1 cellular context compared by ENCODE assay signal in the genomic region with DNA sequence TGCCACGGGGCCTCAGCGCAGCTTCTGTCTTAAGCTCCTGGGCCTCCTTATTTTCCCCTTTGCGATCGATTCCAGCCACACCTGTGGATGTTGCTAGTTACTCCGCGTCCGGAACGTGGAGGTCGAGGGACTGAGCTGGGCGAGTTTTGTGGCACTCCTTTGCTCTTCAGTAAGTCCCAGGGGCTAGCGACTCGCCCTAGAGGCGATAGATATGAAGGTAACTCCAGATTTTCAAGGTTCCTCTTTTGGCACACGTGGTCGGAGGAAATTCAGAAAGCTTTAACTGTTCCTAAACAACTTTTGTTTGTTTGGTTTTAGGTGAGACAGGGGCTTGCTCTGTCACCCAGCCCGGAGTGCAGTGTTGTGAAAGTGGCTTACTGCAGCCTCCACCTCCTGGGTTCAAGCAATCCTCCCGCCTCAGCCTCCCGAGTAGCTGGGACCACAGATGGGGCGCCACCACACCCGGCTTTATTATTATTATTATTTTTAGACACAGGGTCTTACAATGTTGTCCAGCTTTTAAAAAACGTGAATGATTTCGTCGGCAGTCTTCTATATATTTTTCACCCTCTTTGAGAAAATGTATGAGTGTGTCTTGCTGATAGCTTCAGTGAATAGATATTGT.
A peak's percentile ranks its signal among the peaks of the same experiment; 100 is the strongest.
TF ChIP-seq lines count a peak whose summit lies in the region.

No MANE protein-coding gene starts in this region.

TF ChIP-seq in K562, 482 proteins besides CTCF, POLR2A, EP300 and RAD21 (continued from another document):
- TF ChIP-seq HDAC2 (IDR thresholded peaks at IDR 0.05) (0 out of 2 replicates have a peak, but pooled peaks have one; percentile 18), GTF2F1 (IDR thresholded peaks at IDR 0.05; ENCODE audit: low read depth, low read length) (no peak), ZNF551 (CRISPR knock-in tag; IDR thresholded peaks at IDR 0.05) (no peak), RCOR1 (IDR thresholded peaks at IDR 0.05; ENCODE audit: borderline replicate concordance in 1 of 2, low read depth in 2 of 2, low read length in 2 of 2) (peak in 1 of 2 experiments; percentile 33; a peak in 1 of 4 replicates), CBX1 (IDR thresholded peaks at IDR 0.05; ENCODE audit: low read depth) (peak; percentile 80; the same call in 1 of the 2 replicates), TCF7L2 (IDR thresholded peaks at IDR 0.05; ENCODE audit: low read depth, low read length) (no peak), CHD4 (IDR thresholded peaks at IDR 0.05; ENCODE audit: insufficient read depth, insufficient replicate concordance, low read depth, low read length, poor library complexity, severe bottlenecking) (peak; percentile 42), PHB2 (IDR thresholded peaks at IDR 0.05; ENCODE audit: low read depth) (no peak), TARDBP (IDR thresholded peaks at IDR 0.05) (no peak), CREBBP (IDR thresholded peaks at IDR 0.05; ENCODE audit: low read depth, low read length) (no peak), ADNP (tag; IDR thresholded peaks at IDR 0.05) (peak; percentile 60), DNMT1 (IDR thresholded peaks at IDR 0.05) (no peak), RBM25 (IDR thresholded peaks at IDR 0.05; ENCODE audit: low read depth, low read length, severe bottlenecking) (peak; percentile 43), BCOR (IDR thresholded peaks at IDR 0.05) (peak; percentile 91), ZNF707 (CRISPR knock-in tag; conservative IDR thresholded peaks at IDR 0.05) (no peak), IRF2 (CRISPR knock-in tag; IDR thresholded peaks at IDR 0.05) (no peak), HOXB6 (CRISPR knock-in tag; IDR thresholded peaks at IDR 0.05; ENCODE audit: borderline replicate concordance) (no peak), FOXA3 (CRISPR knock-in tag; conservative IDR thresholded peaks at IDR 0.05 in 1 of 2, IDR thresholded peaks at IDR 0.05 in 1 of 2) (no peak), ILF3 (IDR thresholded peaks at IDR 0.05; ENCODE audit: borderline replicate concordance) (no peak), CHD1 (IDR thresholded peaks at IDR 0.05; ENCODE audit: low read length) (no peak), KDM1A (IDR thresholded peaks at IDR 0.05) (peak; percentile 33 to 83; a peak in 2 of 4 replicates), MYC (IDR thresholded peaks at IDR 0.05; ENCODE audit: low read depth, low read length) (peak; percentile 69; the same call in 1 of the 2 replicates), MYC (CRISPR knock-in tag; IDR thresholded peaks at IDR 0.05; ENCODE audit: borderline replicate concordance, low read depth) (no peak), ZNF121 (CRISPR knock-in tag; conservative IDR thresholded peaks at IDR 0.05) (peak; percentile 29), NCOA4 (IDR thresholded peaks at IDR 0.05; ENCODE audit: partially characterized antibody) (no peak)
- TF ChIP-seq, protein P1, sequence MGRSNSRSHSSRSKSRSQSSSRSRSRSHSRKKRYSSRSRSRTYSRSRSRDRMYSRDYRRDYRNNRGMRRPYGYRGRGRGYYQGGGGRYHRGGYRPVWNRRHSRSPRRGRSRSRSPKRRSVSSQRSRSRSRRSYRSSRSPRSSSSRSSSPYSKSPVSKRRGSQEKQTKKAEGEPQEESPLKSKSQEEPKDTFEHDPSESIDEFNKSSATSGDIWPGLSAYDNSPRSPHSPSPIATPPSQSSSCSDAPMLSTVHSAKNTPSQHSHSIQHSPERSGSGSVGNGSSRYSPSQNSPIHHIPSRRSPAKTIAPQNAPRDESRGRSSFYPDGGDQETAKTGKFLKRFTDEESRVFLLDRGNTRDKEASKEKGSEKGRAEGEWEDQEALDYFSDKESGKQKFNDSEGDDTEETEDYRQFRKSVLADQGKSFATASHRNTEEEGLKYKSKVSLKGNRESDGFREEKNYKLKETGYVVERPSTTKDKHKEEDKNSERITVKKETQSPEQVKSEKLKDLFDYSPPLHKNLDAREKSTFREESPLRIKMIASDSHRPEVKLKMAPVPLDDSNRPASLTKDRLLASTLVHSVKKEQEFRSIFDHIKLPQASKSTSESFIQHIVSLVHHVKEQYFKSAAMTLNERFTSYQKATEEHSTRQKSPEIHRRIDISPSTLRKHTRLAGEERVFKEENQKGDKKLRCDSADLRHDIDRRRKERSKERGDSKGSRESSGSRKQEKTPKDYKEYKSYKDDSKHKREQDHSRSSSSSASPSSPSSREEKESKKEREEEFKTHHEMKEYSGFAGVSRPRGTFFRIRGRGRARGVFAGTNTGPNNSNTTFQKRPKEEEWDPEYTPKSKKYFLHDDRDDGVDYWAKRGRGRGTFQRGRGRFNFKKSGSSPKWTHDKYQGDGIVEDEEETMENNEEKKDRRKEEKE (IDR thresholded peaks at IDR 0.05; ENCODE audit: borderline replicate concordance in 1 of 2, control insufficient read depth in 1 of 2, low read depth in 2 of 2, low read length in 1 of 2), result 0 out of 4 replicates have a peak, but pooled peaks of 1 of the 2 experiments have one; percentile 52
- TF ChIP-seq, protein P2, sequence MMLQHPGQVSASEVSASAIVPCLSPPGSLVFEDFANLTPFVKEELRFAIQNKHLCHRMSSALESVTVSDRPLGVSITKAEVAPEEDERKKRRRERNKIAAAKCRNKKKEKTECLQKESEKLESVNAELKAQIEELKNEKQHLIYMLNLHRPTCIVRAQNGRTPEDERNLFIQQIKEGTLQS (IDR thresholded peaks at IDR 0.05), result no peak
- TF ChIP-seq, protein P2 (CRISPR knock-in tag; conservative IDR thresholded peaks at IDR 0.05), result no peak
- TF ChIP-seq, protein P3, sequence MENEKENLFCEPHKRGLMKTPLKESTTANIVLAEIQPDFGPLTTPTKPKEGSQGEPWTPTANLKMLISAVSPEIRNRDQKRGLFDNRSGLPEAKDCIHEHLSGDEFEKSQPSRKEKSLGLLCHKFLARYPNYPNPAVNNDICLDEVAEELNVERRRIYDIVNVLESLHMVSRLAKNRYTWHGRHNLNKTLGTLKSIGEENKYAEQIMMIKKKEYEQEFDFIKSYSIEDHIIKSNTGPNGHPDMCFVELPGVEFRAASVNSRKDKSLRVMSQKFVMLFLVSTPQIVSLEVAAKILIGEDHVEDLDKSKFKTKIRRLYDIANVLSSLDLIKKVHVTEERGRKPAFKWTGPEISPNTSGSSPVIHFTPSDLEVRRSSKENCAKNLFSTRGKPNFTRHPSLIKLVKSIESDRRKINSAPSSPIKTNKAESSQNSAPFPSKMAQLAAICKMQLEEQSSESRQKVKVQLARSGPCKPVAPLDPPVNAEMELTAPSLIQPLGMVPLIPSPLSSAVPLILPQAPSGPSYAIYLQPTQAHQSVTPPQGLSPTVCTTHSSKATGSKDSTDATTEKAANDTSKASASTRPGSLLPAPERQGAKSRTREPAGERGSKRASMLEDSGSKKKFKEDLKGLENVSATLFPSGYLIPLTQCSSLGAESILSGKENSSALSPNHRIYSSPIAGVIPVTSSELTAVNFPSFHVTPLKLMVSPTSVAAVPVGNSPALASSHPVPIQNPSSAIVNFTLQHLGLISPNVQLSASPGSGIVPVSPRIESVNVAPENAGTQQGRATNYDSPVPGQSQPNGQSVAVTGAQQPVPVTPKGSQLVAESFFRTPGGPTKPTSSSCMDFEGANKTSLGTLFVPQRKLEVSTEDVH (IDR thresholded peaks at IDR 0.05; ENCODE audit: low read depth, partially characterized antibody), result no peak
- TF ChIP-seq, protein P4, sequence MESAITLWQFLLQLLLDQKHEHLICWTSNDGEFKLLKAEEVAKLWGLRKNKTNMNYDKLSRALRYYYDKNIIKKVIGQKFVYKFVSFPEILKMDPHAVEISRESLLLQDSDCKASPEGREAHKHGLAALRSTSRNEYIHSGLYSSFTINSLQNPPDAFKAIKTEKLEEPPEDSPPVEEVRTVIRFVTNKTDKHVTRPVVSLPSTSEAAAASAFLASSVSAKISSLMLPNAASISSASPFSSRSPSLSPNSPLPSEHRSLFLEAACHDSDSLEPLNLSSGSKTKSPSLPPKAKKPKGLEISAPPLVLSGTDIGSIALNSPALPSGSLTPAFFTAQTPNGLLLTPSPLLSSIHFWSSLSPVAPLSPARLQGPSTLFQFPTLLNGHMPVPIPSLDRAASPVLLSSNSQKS (CRISPR knock-in tag; IDR thresholded peaks at IDR 0.05), result no peak
